Comparison of ENCODE assay signal across 1 cellular context in the genomic region with DNA sequence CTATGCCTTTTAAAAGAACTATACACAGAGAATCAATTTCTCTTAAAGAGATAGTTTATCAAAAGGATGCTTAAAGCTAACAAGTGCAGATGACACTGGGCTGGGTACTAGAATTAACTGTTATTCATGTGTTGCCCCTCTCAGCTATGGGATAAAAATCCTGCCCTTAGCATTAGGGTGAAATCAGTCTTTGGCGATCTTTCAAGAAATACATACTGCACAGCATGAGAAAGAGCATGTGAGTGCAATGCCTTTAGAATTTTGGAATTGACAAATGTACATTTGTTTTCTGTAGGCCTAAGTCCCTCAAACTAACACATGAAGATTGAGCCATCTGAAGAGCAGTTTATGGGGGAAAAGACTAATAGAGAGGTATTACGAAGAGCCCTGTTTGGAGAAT.
TF ChIP-seq lines count a peak whose summit lies in the region.

No MANE protein-coding gene starts in this region.

TF ChIP-seq in SK-N-SH, 30 proteins besides CTCF, POLR2A, EP300 and RAD21 (continued from another document):
- TF ChIP-seq, protein P1, sequence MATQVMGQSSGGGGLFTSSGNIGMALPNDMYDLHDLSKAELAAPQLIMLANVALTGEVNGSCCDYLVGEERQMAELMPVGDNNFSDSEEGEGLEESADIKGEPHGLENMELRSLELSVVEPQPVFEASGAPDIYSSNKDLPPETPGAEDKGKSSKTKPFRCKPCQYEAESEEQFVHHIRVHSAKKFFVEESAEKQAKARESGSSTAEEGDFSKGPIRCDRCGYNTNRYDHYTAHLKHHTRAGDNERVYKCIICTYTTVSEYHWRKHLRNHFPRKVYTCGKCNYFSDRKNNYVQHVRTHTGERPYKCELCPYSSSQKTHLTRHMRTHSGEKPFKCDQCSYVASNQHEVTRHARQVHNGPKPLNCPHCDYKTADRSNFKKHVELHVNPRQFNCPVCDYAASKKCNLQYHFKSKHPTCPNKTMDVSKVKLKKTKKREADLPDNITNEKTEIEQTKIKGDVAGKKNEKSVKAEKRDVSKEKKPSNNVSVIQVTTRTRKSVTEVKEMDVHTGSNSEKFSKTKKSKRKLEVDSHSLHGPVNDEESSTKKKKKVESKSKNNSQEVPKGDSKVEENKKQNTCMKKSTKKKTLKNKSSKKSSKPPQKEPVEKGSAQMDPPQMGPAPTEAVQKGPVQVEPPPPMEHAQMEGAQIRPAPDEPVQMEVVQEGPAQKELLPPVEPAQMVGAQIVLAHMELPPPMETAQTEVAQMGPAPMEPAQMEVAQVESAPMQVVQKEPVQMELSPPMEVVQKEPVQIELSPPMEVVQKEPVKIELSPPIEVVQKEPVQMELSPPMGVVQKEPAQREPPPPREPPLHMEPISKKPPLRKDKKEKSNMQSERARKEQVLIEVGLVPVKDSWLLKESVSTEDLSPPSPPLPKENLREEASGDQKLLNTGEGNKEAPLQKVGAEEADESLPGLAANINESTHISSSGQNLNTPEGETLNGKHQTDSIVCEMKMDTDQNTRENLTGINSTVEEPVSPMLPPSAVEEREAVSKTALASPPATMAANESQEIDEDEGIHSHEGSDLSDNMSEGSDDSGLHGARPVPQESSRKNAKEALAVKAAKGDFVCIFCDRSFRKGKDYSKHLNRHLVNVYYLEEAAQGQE (IDR thresholded peaks at IDR 0.05; ENCODE audit: low read depth, low read length), result no peak
- TF ChIP-seq ELF1 (IDR thresholded peaks at IDR 0.05) (no peak), RCOR1 (IDR thresholded peaks at IDR 0.05; ENCODE audit: low read length) (peak; percentile 51; the same call in 1 of the 2 replicates), TCF12 (IDR thresholded peaks at IDR 0.05) (0 out of 2 replicates have a peak, but pooled peaks have one; percentile 25), SMC3 (IDR thresholded peaks at IDR 0.05; ENCODE audit: low read depth, low read length) (no peak), RFX5 (IDR thresholded peaks at IDR 0.05; ENCODE audit: low read length) (no peak), FOSL2 (IDR thresholded peaks at IDR 0.05; ENCODE audit: borderline replicate concordance, low read depth) (no peak), TAF1 (IDR thresholded peaks at IDR 0.05; ENCODE audit: borderline replicate concordance, low read depth, low read length) (no peak), MXI1 (IDR thresholded peaks at IDR 0.05; ENCODE audit: low read depth, low read length) (0 out of 2 replicates have a peak, but pooled peaks have one; percentile 30), GABPA (IDR thresholded peaks at IDR 0.05; ENCODE audit: low read depth) (no peak), YY1 (IDR thresholded peaks at IDR 0.05; ENCODE audit: low read depth) (no peak)
- TF ChIP-seq, protein P2, sequence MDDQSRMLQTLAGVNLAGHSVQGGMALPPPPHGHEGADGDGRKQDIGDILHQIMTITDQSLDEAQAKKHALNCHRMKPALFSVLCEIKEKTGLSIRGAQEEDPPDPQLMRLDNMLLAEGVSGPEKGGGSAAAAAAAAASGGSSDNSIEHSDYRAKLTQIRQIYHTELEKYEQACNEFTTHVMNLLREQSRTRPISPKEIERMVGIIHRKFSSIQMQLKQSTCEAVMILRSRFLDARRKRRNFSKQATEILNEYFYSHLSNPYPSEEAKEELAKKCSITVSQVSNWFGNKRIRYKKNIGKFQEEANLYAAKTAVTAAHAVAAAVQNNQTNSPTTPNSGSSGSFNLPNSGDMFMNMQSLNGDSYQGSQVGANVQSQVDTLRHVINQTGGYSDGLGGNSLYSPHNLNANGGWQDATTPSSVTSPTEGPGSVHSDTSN (IDR thresholded peaks at IDR 0.05), result 0 out of 2 replicates have a peak, but pooled peaks have one; percentile 7
- TF ChIP-seq, protein P3, sequence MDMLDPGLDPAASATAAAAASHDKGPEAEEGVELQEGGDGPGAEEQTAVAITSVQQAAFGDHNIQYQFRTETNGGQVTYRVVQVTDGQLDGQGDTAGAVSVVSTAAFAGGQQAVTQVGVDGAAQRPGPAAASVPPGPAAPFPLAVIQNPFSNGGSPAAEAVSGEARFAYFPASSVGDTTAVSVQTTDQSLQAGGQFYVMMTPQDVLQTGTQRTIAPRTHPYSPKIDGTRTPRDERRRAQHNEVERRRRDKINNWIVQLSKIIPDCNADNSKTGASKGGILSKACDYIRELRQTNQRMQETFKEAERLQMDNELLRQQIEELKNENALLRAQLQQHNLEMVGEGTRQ (IDR thresholded peaks at IDR 0.05; ENCODE audit: borderline replicate concordance, low read depth, low read length), result no peak
TF ChIP-seq in SK-N-SH: peak in this region for 7.
